ENCODE assay signal across 15 cellular contexts in genomic region chr1:41980872-41981653, GRCh38.
A peak's percentile ranks its signal among the peaks of the same experiment; 100 is the strongest.
DNase-seq lines count a peak whose midpoint lies in the region; ATAC-seq and TF ChIP-seq lines count a peak whose summit lies in the region.
"Had no signal": no experiment of that assay in that cellular context is flagged by ENCODE, and none has a peak within 500 bp of the region (broad histone marks: within the 10 kb centered on the region; RNA-seq: fewer than 3 reads in every experiment).

No MANE protein-coding gene starts in this region.

- H3K27ac ChIP-seq in IMR-90 (ENCODE audit: insufficient read depth, low read length) (no peak overlapping the region), neural progenitor cell (no peak overlapping the region)
- H3K27ac ChIP-seq: brain microvascular endothelial cell, HL-60, tibial artery had no signal

- dilution Hi-C loops in IMR-90 (cut with HindIII; ENCODE audit: low sequenced_read_pairs, unreplicated experiment): no loop called here

- no peak overlapping the region for H2AFZ ChIP-seq in IMR-90 (replicated peaks; ENCODE audit: low read length, poor library complexity)
- peak overlapping the region; percentile 26 for H2AFZ ChIP-seq in neural progenitor cell (replicated peaks)

- no peak overlapping the region for H2BK15ac ChIP-seq in IMR-90 (ENCODE audit: low read depth, low read length)

- H3K9ac ChIP-seq in IMR-90 (ENCODE audit: low read depth, low read length) (no peak overlapping the region), neural progenitor cell (no peak overlapping the region)

- TF ChIP-seq CTCF in IMR-90 (conservative IDR thresholded peaks at IDR 0.05; ENCODE audit: low read depth, low read length): no peak
- no peak for TF ChIP-seq CTCF in neural progenitor cell (IDR thresholded peaks at IDR 0.05)

- no peak overlapping the region for H4K91ac ChIP-seq in IMR-90 (ENCODE audit: insufficient read depth, low read depth, low read length)

- H4K8ac ChIP-seq in IMR-90 (ENCODE audit: low read depth in 2 of 2, low read length in 2 of 2): no peak overlapping the region

- H2AK9ac ChIP-seq in IMR-90 (replicated peaks; ENCODE audit: low read depth, low read length, poor library complexity): peak overlapping the region; percentile 17

- H3K4me2 ChIP-seq in IMR-90 (ENCODE audit: low read depth, low read length) (no peak overlapping the region), neural progenitor cell (no peak overlapping the region)

- H4K20me1 ChIP-seq in IMR-90 (ENCODE audit: insufficient read depth, low read length) (no peaks in the 10 kb centered on the region), neural progenitor cell (ENCODE audit: low read depth) (no peaks in the 10 kb centered on the region)

- no peaks in the 10 kb centered on the region for H3K36me3 Mint-ChIP-seq in neural progenitor cell

- H2BK5ac ChIP-seq in IMR-90 (ENCODE audit: low read depth, low read length, poor library complexity, severe bottlenecking): no peak overlapping the region

- no peaks in the 10 kb centered on the region for H3K9me3 Mint-ChIP-seq in neural progenitor cell

- H3K79me2 ChIP-seq in neural progenitor cell (ENCODE audit: low read depth): no peaks in the 10 kb centered on the region

- no peak overlapping the region for H2BK20ac ChIP-seq in IMR-90 (ENCODE audit: low read depth, low read length)

- H3K4me3 ChIP-seq in IMR-90 (ENCODE audit: insufficient read depth, low read depth, low read length) (no peak overlapping the region), neural progenitor cell (no peak overlapping the region)
- H3K4me3 ChIP-seq: tibial artery had no signal

- H4K5ac ChIP-seq in IMR-90 (ENCODE audit: low read depth, low read length): no peak overlapping the region

- no peaks in the 10 kb centered on the region; a peak in 1 of 4 replicates for H3K79me1 ChIP-seq in IMR-90 (ENCODE audit: low read depth in 1 of 2, low read length in 2 of 2)

- H3K9me1 ChIP-seq in IMR-90 (ENCODE audit: insufficient read depth, low read length): no peaks in the 10 kb centered on the region

- no peaks in the 10 kb centered on the region for H3F3A ChIP-seq in neural progenitor cell (ENCODE audit: low read depth)

- H3K27me3 ChIP-seq in IMR-90 (ENCODE audit: control insufficient read depth, insufficient read depth, low read length) (no peaks in the 10 kb centered on the region), neural progenitor cell (no peaks in the 10 kb centered on the region)
- H3K27me3 ChIP-seq: brain microvascular endothelial cell, tibial artery had no signal

- TF ChIP-seq POLR2A in IMR-90 (IDR thresholded peaks at IDR 0.05; ENCODE audit: low read depth, low read length): no peak

- H3K56ac ChIP-seq in IMR-90 (ENCODE audit: extremely low read depth, insufficient read depth, low read length): no peak overlapping the region

- intact Hi-C loops in IMR-90 (cut with micrococcal nuclease): no loop called here

- no peak for TF ChIP-seq RAD21 in IMR-90 (IDR thresholded peaks at IDR 0.05; ENCODE audit: low read length)

- peak; percentile 11 for DNase-seq in activated CD4-positive, alpha-beta T cell treated with anti-CD3 and anti-CD28 coated beads for 48 hours
- DNase-seq in activated CD4-positive, alpha-beta T cell treated with anti-CD3 and anti-CD28 coated beads for 4 hours: no peak
- DNase-seq in IMR-90 (no peak), neural progenitor cell (ENCODE audit: low spot score) (no peak), islet precursor cell (no peak), retina (no peak)
- DNase-seq in activated CD8-positive, alpha-beta memory T cell treated with anti-CD3 and anti-CD28 coated beads, Interleukin-2, amount 50 U/mL, for 4 hours: peak; percentile 24
- DNase-seq: ACHN, brain microvascular endothelial cell, NCI-H1105, tibial artery had no signal

- H3K36me3 ChIP-seq in IMR-90 (ENCODE audit: control insufficient read depth, insufficient read depth, low read length) (no peaks in the 10 kb centered on the region), neural progenitor cell (no peaks in the 10 kb centered on the region)
- H3K36me3 ChIP-seq: brain microvascular endothelial cell, tibial artery had no signal

- no peak overlapping the region for H3K23ac ChIP-seq in IMR-90 (ENCODE audit: low read depth, low read length)

- peaks cover 9% of the 10 kb centered on the region for H3K4me1 Mint-ChIP-seq in neural progenitor cell

- no peak overlapping the region for H3K14ac ChIP-seq in IMR-90 (replicated peaks; ENCODE audit: low read depth, low read length)

- H3K9me3 ChIP-seq in IMR-90 (ENCODE audit: control insufficient read depth, insufficient read depth, low read length): no peaks in the 10 kb centered on the region
- H3K9me3 ChIP-seq in neural progenitor cell (ENCODE audit: low read depth): no peaks in the 10 kb centered on the region
- H3K9me3 ChIP-seq: tibial artery had no signal

- H2BK120ac ChIP-seq in IMR-90 (ENCODE audit: low read depth, low read length): no peak overlapping the region

- H3K27me3 Mint-ChIP-seq in neural progenitor cell (ENCODE audit: insufficient read depth, low read depth): peaks cover 2% of the 10 kb centered on the region

- no peaks in the 10 kb centered on the region for H3K4me1 ChIP-seq in IMR-90 (ENCODE audit: control insufficient read depth, insufficient read depth, low read length)
- no peaks in the 10 kb centered on the region for H3K4me1 ChIP-seq in neural progenitor cell
- H3K4me1 ChIP-seq: tibial artery had no signal

- ATAC-seq in IMR-90 (ENCODE audit: low read depth) (no peak), GM21423 (IDR thresholded peaks at IDR 0.05; ENCODE audit: unreplicated experiment) (no peak)
- ATAC-seq: esophagus mucosa, sciatic nerve had no signal

- H2AK5ac ChIP-seq in IMR-90 (ENCODE audit: low read depth, low read length): no peak overlapping the region

- in situ Hi-C loops in IMR-90 (cut with MboI; ENCODE audit: low sequenced_read_pairs): no loop called here

- no CpG with 5 or more reads among the region's 12 CpGs for WGBS in IMR-90 (ENCODE audit: extremely low coverage in 2 of 2, insufficient read length in 1 of 2), 2 experiments

- POLR2A ChIA-PET in IMR-90 (lab: Charles Lee; ENCODE audit: unreplicated experiment): no interaction called here

- no peak overlapping the region for H3K4ac ChIP-seq in IMR-90 (ENCODE audit: low read depth, low read length)

- no peak overlapping the region for H3K4me3 Mint-ChIP-seq in neural progenitor cell

- CTCF ChIA-PET in IMR-90 (lab: Yijun Ruan, JAX): interaction anchor here (0.6 kb wide), 1 partner anchor 17 kb away, joined by 8 read pairs; no protein-coding TSS in a partner anchor

- BruUV-seq in IMR-90 (replicated peaks; lab: Mats Ljungman, UMichigan): no TSS peak

- H3K27ac Mint-ChIP-seq in neural progenitor cell: no peak overlapping the region

- no peak overlapping the region for H3K18ac ChIP-seq in IMR-90 (ENCODE audit: low read depth, low read length)

TF ChIP-seq in IMR-90, 13 proteins besides CTCF, POLR2A, EP300 and RAD21:
- TF ChIP-seq CEBPB (IDR thresholded peaks at IDR 0.05; ENCODE audit: low read depth, low read length) (no peak), MAZ (IDR thresholded peaks at IDR 0.05; ENCODE audit: borderline replicate concordance, low read depth, low read length) (no peak), ELK1 (IDR thresholded peaks at IDR 0.05; ENCODE audit: borderline replicate concordance, low read depth, low read length) (no peak), MXI1 (IDR thresholded peaks at IDR 0.05; ENCODE audit: borderline replicate concordance, low read depth, low read length) (no peak), FOS (IDR thresholded peaks at IDR 0.05; ENCODE audit: low read depth, low read length) (no peak), MAFK (IDR thresholded peaks at IDR 0.05; ENCODE audit: low read depth, low read length) (no peak), SMC3 (IDR thresholded peaks at IDR 0.05; ENCODE audit: low read depth, low read length) (no peak)

Comparison
In these comparisons a context has a peak if more than half of its experiments do, and no peak if none do; other contexts are left out.
1. DNase-seq: peak in activated CD4-positive, alpha-beta T cell treated with anti-CD3 and anti-CD28 coated beads for 48 hours (single experiment) and activated CD8-positive, alpha-beta memory T cell treated with anti-CD3 and anti-CD28 coated beads, Interleukin-2, amount 50 U/mL, for 4 hours (single experiment); none in activated CD4-positive, alpha-beta T cell treated with anti-CD3 and anti-CD28 coated beads for 4 hours (0 of 2), IMR-90 (single experiment), neural progenitor cell (single experiment), islet precursor cell (single experiment) and retina (single experiment).